ENCODE assay signal across 8 cellular contexts in the genomic region with DNA sequence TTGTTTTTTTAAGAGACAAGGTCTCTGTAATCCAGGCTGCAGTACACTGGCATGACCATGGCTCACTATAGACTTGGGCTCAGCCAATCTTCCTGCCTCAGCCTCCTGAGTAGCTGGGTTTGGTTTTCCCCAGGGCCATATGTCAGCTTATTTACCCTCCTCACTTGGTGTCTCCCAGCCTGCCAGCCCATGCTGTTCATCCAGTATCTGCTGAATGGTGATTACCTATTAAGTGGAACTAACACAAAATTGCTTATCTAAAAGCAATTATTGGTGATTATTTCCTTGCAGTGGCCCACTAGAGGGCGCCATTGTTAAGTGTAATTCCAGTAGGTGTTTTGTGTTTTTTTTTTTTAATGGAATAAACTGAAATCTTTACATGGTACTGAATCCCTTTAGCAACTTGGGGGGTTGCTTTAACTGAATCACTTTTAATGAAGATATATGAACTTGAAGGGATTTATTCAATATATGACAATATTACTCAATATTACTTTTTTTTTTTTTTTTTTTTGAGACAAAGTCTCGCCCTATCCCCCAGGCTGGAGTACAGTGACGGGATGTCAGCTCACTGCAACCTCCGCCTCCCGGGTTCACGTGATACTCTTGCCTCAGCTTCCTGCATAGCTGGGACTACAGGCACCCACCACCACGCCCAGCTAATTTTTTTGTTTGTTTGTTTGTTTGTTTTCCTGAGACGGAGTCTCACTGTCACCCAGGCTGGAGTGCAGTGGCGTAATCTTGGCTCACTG. TPM values are rescaled to one million over a fixed set of nuclear protein-coding genes. Genes with fewer than 3 reads are reported as not detected.
DNase-seq lines count a peak whose midpoint lies in the region; ATAC-seq lines count a peak whose summit lies in the region.

No MANE protein-coding gene starts in this region.

- no peak for ATAC-seq in HG03442 (IDR thresholded peaks at IDR 0.05; ENCODE audit: unreplicated experiment)
- ATAC-seq in HG03460 (IDR thresholded peaks at IDR 0.05; ENCODE audit: unreplicated experiment): no peak

- DNase-seq in Daoy (ENCODE audit: low read depth) (peak; percentile 64), NAMALWA (ENCODE audit: low spot score) (peak; percentile 82), T-helper 2 cell (peak; percentile 42 to 70 (median 54)), amniotic stem cell (lab: John Stamatoyannopoulos, UW) (peak; percentile 41), inferior parietal cortex (ENCODE audit: extremely low spot score) (peak; percentile 71)
- DNase-seq in stimulated activated CD4-positive, alpha-beta T cell treated with anti-CD3 and anti-CD28 coated beads, Interleukin-1b, Interleukin-23, amount 100 ng/mL, for 48 hours: peak; percentile 58

RNA-seq across cellular contexts. Expression of a gene that starts 13.8 kb away (rescaled TPM):
- 71.9 and 95.9 TPM in 2 replicates for total RNA-seq in Daoy (2014; rRNA removed; shearing (Covaris generic))

RNA-seq across cellular contexts. Expression of a gene that starts 43.0 kb away (rescaled TPM):
- not detected in 2 replicates for total RNA-seq in Daoy (2014; rRNA removed; shearing (Covaris generic))
